ENCODE assay signal across 2 cellular contexts in genomic region chr11:64034411-64034811, GRCh38.
TF ChIP-seq lines count a peak whose summit lies in the region.

No MANE protein-coding gene starts in this region.

TF ChIP-seq in HEK293, 187 proteins besides CTCF, POLR2A, EP300 and RAD21:
- TF ChIP-seq ZNF391 (tag by site-specific recombination; IDR thresholded peaks at IDR 0.05; ENCODE audit: borderline replicate concordance, low read depth) (no peak), TCF7L2 (IDR thresholded peaks at IDR 0.05; ENCODE audit: borderline replicate concordance, low read depth, low read length) (no peak), ZNF114 (tag by site-specific recombination; IDR thresholded peaks at IDR 0.05) (no peak), GLIS1 (tag by site-specific recombination; IDR thresholded peaks at IDR 0.05) (peak; percentile 75), PRDM1 (tag by site-specific recombination; IDR thresholded peaks at IDR 0.05) (peak; percentile 59), ZNF768 (tag by site-specific recombination; IDR thresholded peaks at IDR 0.05) (no peak)
TF ChIP-seq in HEK293: peak in this region for 2.

TF ChIP-seq in K562, 482 proteins besides CTCF, POLR2A, EP300 and RAD21:
- TF ChIP-seq ZBTB1 (CRISPR knock-in tag; IDR thresholded peaks at IDR 0.05; ENCODE audit: borderline replicate concordance, low read depth) = no peak
- no peak for TF ChIP-seq BRD4 (IDR thresholded peaks at IDR 0.05)
- TF ChIP-seq ARID3A (IDR thresholded peaks at IDR 0.05; ENCODE audit: borderline replicate concordance, low read depth, low read length) = no peak
- peak; percentile 78; the same call in 1 of the 2 replicates for TF ChIP-seq ZBTB33 (CRISPR knock-in tag; IDR thresholded peaks at IDR 0.05)
- TF ChIP-seq EP400 (IDR thresholded peaks at IDR 0.05) = no peak
- 0 out of 2 replicates have a peak, but pooled peaks have one; percentile 13 for TF ChIP-seq POLR2G (IDR thresholded peaks at IDR 0.05; ENCODE audit: low read depth, low read length)
- 0 out of 2 replicates have a peak, but pooled peaks have one; percentile 20 for TF ChIP-seq SMC3 (conservative IDR thresholded peaks at IDR 0.05; ENCODE audit: insufficient read depth, low read depth, low read length)
